ENCODE assay signal across 8 cellular contexts in genomic region chr6:158660331-158660730, GRCh38. TPM values are rescaled to one million over a fixed set of nuclear protein-coding genes. Genes with fewer than 3 reads are reported as not detected.
A peak's percentile ranks its signal among the peaks of the same experiment; 100 is the strongest.
DNase-seq lines count a peak whose midpoint lies in the region; ATAC-seq and TF ChIP-seq lines count a peak whose summit lies in the region.

No MANE protein-coding gene starts in this region.

- H3K27me3 Mint-ChIP-seq in activated CD8-positive, alpha-beta memory T cell treated with anti-CD3 and anti-CD28 coated beads, Interleukin-2, amount 10 ng/mL, durations not matched to agents 7 days and 5 days: no peaks in the 10 kb centered on the region
- H3K27me3 Mint-ChIP-seq in central memory CD8-positive, alpha-beta T cell: no peaks in the 10 kb centered on the region

- H3K36me3 ChIP-seq in Karpas-422 (ENCODE audit: insufficient read depth, low read length) (no peaks in the 10 kb centered on the region), osteoblast (ENCODE audit: insufficient read depth, low read length) (no peaks in the 10 kb centered on the region)

- no peaks in the 10 kb centered on the region for H4K20me1 ChIP-seq in Karpas-422 (ENCODE audit: insufficient read depth, low read depth, low read length)
- H4K20me1 ChIP-seq in osteoblast (ENCODE audit: insufficient read depth, low read length): no peaks in the 10 kb centered on the region

- no peaks in the 10 kb centered on the region for H3K4me1 ChIP-seq in Karpas-422 (ENCODE audit: low read length)
- peaks cover 20% of the 10 kb centered on the region for H3K4me1 ChIP-seq in osteoblast (ENCODE audit: insufficient read depth, low read length)

- peaks cover 59% of the 10 kb centered on the region for H3K36me3 Mint-ChIP-seq in activated CD8-positive, alpha-beta memory T cell treated with anti-CD3 and anti-CD28 coated beads, Interleukin-2, amount 10 ng/mL, durations not matched to agents 7 days and 5 days
- peaks cover 36% of the 10 kb centered on the region for H3K36me3 Mint-ChIP-seq in central memory CD8-positive, alpha-beta T cell (ENCODE audit: insufficient read depth)

- ATAC-seq in activated CD8-positive, alpha-beta memory T cell treated with anti-CD3 and anti-CD28 coated beads, Interleukin-2, amount 10 ng/mL, durations not matched to agents 7 days and 5 days: peak; percentile 70
- peak; percentile 40; the same call in 2 of the 3 replicates for ATAC-seq in SK-N-SH treated with all-trans-retinoic acid at 6 μM for 48 hours
- ATAC-seq in central memory CD8-positive, alpha-beta T cell (replicated peaks; ENCODE audit: extremely low read depth, poor library complexity, severe bottlenecking): peak; percentile 69

- peak; percentile 61 for DNase-seq in activated CD8-positive, alpha-beta memory T cell treated with anti-CD3 and anti-CD28 coated beads, Interleukin-2, amount 10 ng/mL, durations not matched to agents 7 days and 5 days
- DNase-seq in activated CD8-positive, alpha-beta memory T cell treated with anti-CD3 and anti-CD28 coated beads for 24 hours: no peak
- peak; percentile 74 for DNase-seq in Karpas-422
- DNase-seq in central memory CD8-positive, alpha-beta T cell (ENCODE audit: low spot score in 2 of 2): peak in 1 of 2 donors; percentile 28
- no peak for DNase-seq in osteoblast (ENCODE audit: insufficient read length, low spot score, missing footprints)
- DNase-seq in inferior parietal cortex (ENCODE audit: extremely low spot score): no peak
- DNase-seq in NCI-H1694 (lab: John Stamatoyannopoulos, UW): no peak

- peak; percentile 70 for TF ChIP-seq CTCF in osteoblast (IDR thresholded peaks at IDR 0.05; ENCODE audit: extremely low read depth, low read depth, low read length)

- H3K4me1 Mint-ChIP-seq in activated CD8-positive, alpha-beta memory T cell treated with anti-CD3 and anti-CD28 coated beads, Interleukin-2, amount 10 ng/mL, durations not matched to agents 7 days and 5 days: peaks cover 45% of the 10 kb centered on the region
- peaks cover 29% of the 10 kb centered on the region for H3K4me1 Mint-ChIP-seq in central memory CD8-positive, alpha-beta T cell

- H2AFZ ChIP-seq in Karpas-422 (ENCODE audit: low read length) (no peak overlapping the region), osteoblast (ENCODE audit: low read length) (no peak overlapping the region)

- H3K4me3 ChIP-seq in Karpas-422 (ENCODE audit: low read length) (no peak overlapping the region), osteoblast (ENCODE audit: insufficient read depth, low read length) (no peak overlapping the region)

- CTCF ChIA-PET in activated CD8-positive, alpha-beta memory T cell treated with anti-CD3 and anti-CD28 coated beads, Interleukin-2, amount 10 ng/mL, durations not matched to agents 7 days and 5 days (lab: Charles Lee): interaction anchor here (0.6 to 6.8 kb wide), 16 partner anchors 9 to 442 kb away, joined by 3 to 75 read pairs (median 4); partner anchors contain the start of gene DYNLT1

- H3K4me2 ChIP-seq in Karpas-422 (ENCODE audit: low read depth, low read length, poor library complexity, severe bottlenecking): no peak overlapping the region
- no peak overlapping the region for H3K4me2 ChIP-seq in osteoblast (ENCODE audit: insufficient read depth, low read length)

- no peak overlapping the region for H3K27ac ChIP-seq in Karpas-422 (ENCODE audit: low read length)
- H3K27ac ChIP-seq in osteoblast (ENCODE audit: low read depth, low read length): no peak overlapping the region

- no peak overlapping the region for H3K9ac ChIP-seq in Karpas-422 (ENCODE audit: low read length)

- no peak overlapping the region for H3K4me3 Mint-ChIP-seq in activated CD8-positive, alpha-beta memory T cell treated with anti-CD3 and anti-CD28 coated beads, Interleukin-2, amount 10 ng/mL, durations not matched to agents 7 days and 5 days
- no peak overlapping the region for H3K4me3 Mint-ChIP-seq in central memory CD8-positive, alpha-beta T cell

- H3K79me2 ChIP-seq in Karpas-422 (ENCODE audit: low read length) (no peaks in the 10 kb centered on the region), osteoblast (ENCODE audit: insufficient read depth, low read length) (no peaks in the 10 kb centered on the region)

- H3K9me3 Mint-ChIP-seq in activated CD8-positive, alpha-beta memory T cell treated with anti-CD3 and anti-CD28 coated beads, Interleukin-2, amount 10 ng/mL, durations not matched to agents 7 days and 5 days (ENCODE audit: low read depth): no peaks in the 10 kb centered on the region
- no peaks in the 10 kb centered on the region for H3K9me3 Mint-ChIP-seq in central memory CD8-positive, alpha-beta T cell

- no peaks in the 10 kb centered on the region for H3K9me2 ChIP-seq in Karpas-422 (replicated peaks; ENCODE audit: insufficient read depth, low read length)

- no peaks in the 10 kb centered on the region for H3K27me3 ChIP-seq in Karpas-422 (ENCODE audit: low read length)
- no peaks in the 10 kb centered on the region for H3K27me3 ChIP-seq in osteoblast (ENCODE audit: insufficient read depth, low read length)

- peak overlapping the region; percentile 40 for H3K27ac Mint-ChIP-seq in activated CD8-positive, alpha-beta memory T cell treated with anti-CD3 and anti-CD28 coated beads, Interleukin-2, amount 10 ng/mL, durations not matched to agents 7 days and 5 days
- no peak overlapping the region for H3K27ac Mint-ChIP-seq in central memory CD8-positive, alpha-beta T cell (ENCODE audit: low read depth)

- H3K9me3 ChIP-seq in Karpas-422 (ENCODE audit: low read length): no peaks in the 10 kb centered on the region
- no peaks in the 10 kb centered on the region for H3K9me3 ChIP-seq in osteoblast (ENCODE audit: low read depth, low read length)

TF ChIP-seq in SK-N-SH treated with all-trans-retinoic acid at 6 μM for 48 hours, 23 proteins besides CTCF, POLR2A, EP300 and RAD21 (continues in another document):
- TF ChIP-seq SNAI2 (CRISPR knock-in tag; IDR thresholded peaks at IDR 0.05): no peak
- no peak for TF ChIP-seq TOX (CRISPR knock-in tag; IDR thresholded peaks at IDR 0.05; ENCODE audit: borderline replicate concordance)
- TF ChIP-seq ZFP3 (CRISPR knock-in tag; IDR thresholded peaks at IDR 0.05): no peak
- TF ChIP-seq TCF4 (CRISPR knock-in tag; IDR thresholded peaks at IDR 0.05; ENCODE audit: borderline replicate concordance): no peak
- TF ChIP-seq, protein P1, sequence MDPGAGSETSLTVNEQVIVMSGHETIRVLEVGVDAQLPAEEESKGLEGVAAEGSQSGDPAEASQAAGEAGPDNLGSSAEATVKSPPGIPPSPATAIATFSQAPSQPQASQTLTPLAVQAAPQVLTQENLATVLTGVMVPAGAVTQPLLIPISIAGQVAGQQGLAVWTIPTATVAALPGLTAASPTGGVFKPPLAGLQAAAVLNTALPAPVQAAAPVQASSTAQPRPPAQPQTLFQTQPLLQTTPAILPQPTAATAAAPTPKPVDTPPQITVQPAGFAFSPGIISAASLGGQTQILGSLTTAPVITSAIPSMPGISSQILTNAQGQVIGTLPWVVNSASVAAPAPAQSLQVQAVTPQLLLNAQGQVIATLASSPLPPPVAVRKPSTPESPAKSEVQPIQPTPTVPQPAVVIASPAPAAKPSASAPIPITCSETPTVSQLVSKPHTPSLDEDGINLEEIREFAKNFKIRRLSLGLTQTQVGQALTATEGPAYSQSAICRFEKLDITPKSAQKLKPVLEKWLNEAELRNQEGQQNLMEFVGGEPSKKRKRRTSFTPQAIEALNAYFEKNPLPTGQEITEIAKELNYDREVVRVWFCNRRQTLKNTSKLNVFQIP (CRISPR knock-in tag; IDR thresholded peaks at IDR 0.05; ENCODE audit: borderline replicate concordance, low read depth): no peak
- TF ChIP-seq ZNF565 (CRISPR knock-in tag; conservative IDR thresholded peaks at IDR 0.05; ENCODE audit: low read depth): no peak
- TF ChIP-seq ZNF70 (CRISPR knock-in tag; IDR thresholded peaks at IDR 0.05): no peak
- no peak for TF ChIP-seq ZNF8 (CRISPR knock-in tag; IDR thresholded peaks at IDR 0.05)
- TF ChIP-seq ARNTL (CRISPR knock-in tag; IDR thresholded peaks at IDR 0.05; ENCODE audit: borderline replicate concordance, low read depth): no peak
- no peak for TF ChIP-seq RARB (CRISPR knock-in tag; IDR thresholded peaks at IDR 0.05)
- no peak for TF ChIP-seq CREB5 (CRISPR knock-in tag; IDR thresholded peaks at IDR 0.05; ENCODE audit: low read depth)
- TF ChIP-seq OSR1 (CRISPR knock-in tag; IDR thresholded peaks at IDR 0.05): no peak
- no peak for TF ChIP-seq PATZ1 (CRISPR knock-in tag; IDR thresholded peaks at IDR 0.05; ENCODE audit: borderline replicate concordance)

RNA-seq across cellular contexts. Expression of gene SYTL3, which starts 10.5 kb away (rescaled TPM):
- total RNA-seq in activated CD8-positive, alpha-beta memory T cell treated with anti-CD3 and anti-CD28 coated beads, Interleukin-2, amount 10 ng/mL, durations not matched to agents 7 days and 5 days: 100 to 1,000 TPM; 106 to 112 TPM
- total RNA-seq in Karpas-422 (2014; rRNA removed; shearing (Covaris generic); ENCODE audit: low replicate concordance): 0.41 and 2.2 TPM in 2 replicates
- 1.5 and 2.2 TPM in 2 replicates for total RNA-seq in osteoblast

RNA-seq across cellular contexts. Expression of gene DYNLT1, which starts 15.8 kb away (rescaled TPM):
- total RNA-seq in activated CD8-positive, alpha-beta memory T cell treated with anti-CD3 and anti-CD28 coated beads, Interleukin-2, amount 10 ng/mL, durations not matched to agents 7 days and 5 days: 100 to 1,000 TPM; 109 to 120 TPM
- 13.4 and 19.9 TPM in 2 replicates for total RNA-seq in Karpas-422 (2014; rRNA removed; shearing (Covaris generic); ENCODE audit: low replicate concordance)
- total RNA-seq in osteoblast: 54.3 and 70.4 TPM in 2 replicates

Comparison
In these comparisons a context has a peak if more than half of its experiments do, and no peak if none do; other contexts are left out.
1. DNase-seq: peak in activated CD8-positive, alpha-beta memory T cell treated with anti-CD3 and anti-CD28 coated beads, Interleukin-2, amount 10 ng/mL, durations not matched to agents 7 days and 5 days (single experiment) and Karpas-422 (single experiment); none in activated CD8-positive, alpha-beta memory T cell treated with anti-CD3 and anti-CD28 coated beads for 24 hours (single experiment), osteoblast (single experiment), inferior parietal cortex (single experiment) and NCI-H1694 (single experiment).
2. RNA of gene SYTL3, which starts 10.5 kb away (total RNA-seq): 106 to 112 TPM in activated CD8-positive, alpha-beta memory T cell treated with anti-CD3 and anti-CD28 coated beads, Interleukin-2, amount 10 ng/mL, durations not matched to agents 7 days and 5 days; 1.5 to 2.2 TPM in osteoblast and 0.41 to 2.2 TPM in Karpas-422; every median in the first group is over 10 times any median in the second.
3. Peak in every context shown above with its lines, with median percentiles within 50 percentile points of each other: ATAC-seq.